Comparison of ENCODE assay signal across 1 cellular context in genomic region chr2:119366649-119367471, GRCh38.
A peak's percentile ranks its signal among the peaks of the same experiment; 100 is the strongest.
TF ChIP-seq lines count a peak whose summit lies in the region.

C2orf76 (minus strand) TSS chr2:119366834; CDS start chr2:119339959, 26,875 bp downstream.
DBI (plus strand) TSS chr2:119366977; CDS start chr2:119367052, 75 bp downstream.

TF ChIP-seq in K562, 482 proteins besides CTCF, POLR2A, EP300 and RAD21 (continued from another document and continues in another):
- TF ChIP-seq ZNF133 (CRISPR knock-in tag; IDR thresholded peaks at IDR 0.05), result no peak
- TF ChIP-seq CREB1 (IDR thresholded peaks at IDR 0.05), result peak; percentile 38; the same call in 1 of the 2 replicates
- TF ChIP-seq CREB1 (CRISPR knock-in tag; IDR thresholded peaks at IDR 0.05), result peak; percentile 56
- no peak for TF ChIP-seq ZNF140 (CRISPR knock-in tag; IDR thresholded peaks at IDR 0.05)
- TF ChIP-seq IRF9 (tag; IDR thresholded peaks at IDR 0.05), result peak; percentile 60; the same call in 1 of the 2 replicates
- no peak for TF ChIP-seq KLF10 (CRISPR knock-in tag; IDR thresholded peaks at IDR 0.05)
- TF ChIP-seq KDM1A (IDR thresholded peaks at IDR 0.05), result peak; percentile 81 to 86
- TF ChIP-seq ZNF23 (CRISPR knock-in tag; IDR thresholded peaks at IDR 0.05), result no peak
- no peak for TF ChIP-seq TAF15 (IDR thresholded peaks at IDR 0.05; ENCODE audit: low read depth, low read length)
- no peak for TF ChIP-seq SNRNP70 (optimal IDR thresholded peaks at IDR 0.05; ENCODE audit: low read depth, low read length)
- peak; percentile 55; the same call in 1 of the 2 replicates for TF ChIP-seq ZNF395 (CRISPR knock-in tag; IDR thresholded peaks at IDR 0.05)
- TF ChIP-seq FOS (IDR thresholded peaks at IDR 0.05; ENCODE audit: extremely low read depth, insufficient read length), result peak; percentile 14
- TF ChIP-seq TEAD4 (IDR thresholded peaks at IDR 0.05; ENCODE audit: low read length), result no peak; the same call in 1 of the 2 replicates
- no peak for TF ChIP-seq TEAD4 (CRISPR knock-in tag; IDR thresholded peaks at IDR 0.05; ENCODE audit: borderline replicate concordance)
- no peak for TF ChIP-seq FOXP4 (CRISPR knock-in tag; IDR thresholded peaks at IDR 0.05; ENCODE audit: borderline replicate concordance)
- TF ChIP-seq THRAP3 (IDR thresholded peaks at IDR 0.05; ENCODE audit: borderline replicate concordance), result no peak
- TF ChIP-seq SRF (CRISPR knock-in tag; IDR thresholded peaks at IDR 0.05), result peak in 1 of 2 experiments; percentile 63; a peak in 1 of 4 replicates
- TF ChIP-seq HMGXB4 (CRISPR knock-in tag; IDR thresholded peaks at IDR 0.05), result no peak
- TF ChIP-seq TCF7L2 (IDR thresholded peaks at IDR 0.05; ENCODE audit: low read depth, low read length), result no peak
- TF ChIP-seq FOSL1 (tag; conservative IDR thresholded peaks at IDR 0.05), result no peak
- no peak for TF ChIP-seq NR2C1 (IDR thresholded peaks at IDR 0.05)
- TF ChIP-seq NR2C1 (tag; IDR thresholded peaks at IDR 0.05), result 0 out of 2 replicates have a peak, but pooled peaks have one; percentile 12
- TF ChIP-seq KAT7 (CRISPR knock-in tag; IDR thresholded peaks at IDR 0.05; ENCODE audit: borderline replicate concordance), result no peak
- peak; percentile 91; the same call in 1 of the 2 replicates for TF ChIP-seq CBX1 (IDR thresholded peaks at IDR 0.05; ENCODE audit: low read depth)
- no peak; the same call in 1 of the 2 replicates for TF ChIP-seq MTA3 (IDR thresholded peaks at IDR 0.05; ENCODE audit: borderline replicate concordance)
- TF ChIP-seq NKRF (IDR thresholded peaks at IDR 0.05; ENCODE audit: borderline replicate concordance), result no peak
- no peak for TF ChIP-seq ASH1L (IDR thresholded peaks at IDR 0.05; ENCODE audit: borderline replicate concordance, low read depth, partially characterized antibody)
- TF ChIP-seq KLF1 (tag; IDR thresholded peaks at IDR 0.05), result peak; percentile 35; the same call in 1 of the 2 replicates
- no peak for TF ChIP-seq STAG1 (CRISPR knock-in tag; IDR thresholded peaks at IDR 0.05; ENCODE audit: borderline replicate concordance)
- TF ChIP-seq ZC3H11A (IDR thresholded peaks at IDR 0.05; ENCODE audit: low read depth, low read length), result no peak
- peak; percentile 64 to 80 for TF ChIP-seq E2F6 (IDR thresholded peaks at IDR 0.05; ENCODE audit: borderline replicate concordance in 1 of 2, extremely low read depth in 1 of 2, insufficient read depth in 1 of 2, insufficient read length in 1 of 2, low read depth in 1 of 2, low read length in 1 of 2, poor library complexity in 1 of 2, severe bottlenecking in 1 of 2)
- no peak for TF ChIP-seq ZEB2 (IDR thresholded peaks at IDR 0.05)
- TF ChIP-seq E2F5 (CRISPR knock-in tag; IDR thresholded peaks at IDR 0.05), result no peak
- no peak for TF ChIP-seq ZBTB7A (IDR thresholded peaks at IDR 0.05; ENCODE audit: borderline replicate concordance, control insufficient read depth, low read depth, low read length)
- TF ChIP-seq WHSC1 (IDR thresholded peaks at IDR 0.05; ENCODE audit: low read length), result no peak
- TF ChIP-seq ZNF57 (CRISPR knock-in tag; IDR thresholded peaks at IDR 0.05), result no peak
- TF ChIP-seq MBD1 (CRISPR knock-in tag; IDR thresholded peaks at IDR 0.05), result no peak
- TF ChIP-seq ZNF644 (tag; IDR thresholded peaks at IDR 0.05; ENCODE audit: low read depth), result no peak
- no peak for TF ChIP-seq IFI16 (CRISPR knock-in tag; IDR thresholded peaks at IDR 0.05)
- no peak for TF ChIP-seq MEF2A (IDR thresholded peaks at IDR 0.05; ENCODE audit: control insufficient read depth, low read depth, low read length)
- no peak for TF ChIP-seq MAFF (IDR thresholded peaks at IDR 0.05; ENCODE audit: low read length)
- no peak for TF ChIP-seq RBM25 (IDR thresholded peaks at IDR 0.05; ENCODE audit: low read depth, low read length, severe bottlenecking)
- TF ChIP-seq HLTF (IDR thresholded peaks at IDR 0.05), result no peak
- TF ChIP-seq RBBP5 (IDR thresholded peaks at IDR 0.05; ENCODE audit: borderline replicate concordance, insufficient read depth, low read length, poor library complexity, severe bottlenecking), result peak; percentile 34
- TF ChIP-seq HMGN3 (IDR thresholded peaks at IDR 0.05; ENCODE audit: borderline replicate concordance, extremely low read depth, insufficient read length, low read depth, low read length), result peak; percentile 96
- no peak for TF ChIP-seq ZNF695 (CRISPR knock-in tag; IDR thresholded peaks at IDR 0.05)
- TF ChIP-seq MCM3 (IDR thresholded peaks at IDR 0.05), result no peak
- TF ChIP-seq ZNF449 (CRISPR knock-in tag; IDR thresholded peaks at IDR 0.05), result no peak
- TF ChIP-seq XRCC5 (IDR thresholded peaks at IDR 0.05; ENCODE audit: low read depth, low read length), result no peak; the same call in 1 of the 2 replicates
- TF ChIP-seq TAF9B (IDR thresholded peaks at IDR 0.05; ENCODE audit: partially characterized antibody), result peak; percentile 66
- no peak for TF ChIP-seq GTF3C2 (IDR thresholded peaks at IDR 0.05; ENCODE audit: borderline replicate concordance, extremely low read depth, insufficient read length)
- TF ChIP-seq NR2C2 (CRISPR knock-in tag; IDR thresholded peaks at IDR 0.05), result no peak
- TF ChIP-seq NR2C2 (tag; IDR thresholded peaks at IDR 0.05), result no peak; the same call in 1 of the 2 replicates
- no peak for TF ChIP-seq RFX5 (IDR thresholded peaks at IDR 0.05; ENCODE audit: low read depth, low read length)
- peak; percentile 88 for TF ChIP-seq RAD51 (IDR thresholded peaks at IDR 0.05; ENCODE audit: borderline replicate concordance, low read depth)
